Comparison of ENCODE assay signal across 20 cellular contexts in the genomic region with DNA sequence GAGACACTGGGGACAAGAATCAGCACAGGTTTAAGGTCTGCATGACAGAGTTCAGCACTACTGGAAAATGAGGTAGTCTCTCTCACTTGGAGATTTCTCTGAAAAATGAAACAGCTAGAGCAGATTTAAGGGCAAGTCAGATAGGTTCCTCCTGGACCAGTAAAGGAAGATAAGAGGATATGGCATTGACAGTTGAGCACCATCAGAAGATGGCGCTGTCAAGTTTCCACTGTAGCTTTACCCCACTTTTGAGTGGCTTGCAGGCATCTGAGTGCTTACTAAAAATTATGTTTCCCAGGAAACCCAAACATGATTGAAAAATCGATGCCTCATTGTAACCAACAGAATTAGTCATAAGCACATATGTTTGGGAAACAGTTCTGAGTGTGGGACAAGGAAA.
DNase-seq lines count a peak whose midpoint lies in the region; ATAC-seq and TF ChIP-seq lines count a peak whose summit lies in the region.
"Had no signal": no experiment of that assay in that cellular context is flagged by ENCODE, and none has a peak within 500 bp of the region (broad histone marks: within the 10 kb centered on the region; RNA-seq: fewer than 3 reads in every experiment).

No MANE protein-coding gene starts in this region.

- no peaks in the 10 kb centered on the region for H4K20me1 ChIP-seq in PC-3 (ENCODE audit: low read length)

- H3K27me3 ChIP-seq in PC-3 (ENCODE audit: low read length) (peaks cover 28% of the 10 kb centered on the region), testis (no peaks in the 10 kb centered on the region)
- H3K27me3 ChIP-seq: SJSA1 had no signal

- H3K79me2 ChIP-seq in PC-3 (ENCODE audit: low read length): no peaks in the 10 kb centered on the region

- no TSS peak for BruUV-seq in PC-3 (replicated peaks; lab: Mats Ljungman, UMichigan)

- H3K9me2 ChIP-seq in PC-3 (replicated peaks; ENCODE audit: low read length): no peaks in the 10 kb centered on the region

- H3K36me3 ChIP-seq in PC-3 (ENCODE audit: low read depth, low read length) (no peaks in the 10 kb centered on the region), testis (ENCODE audit: low read depth, missing control alignments) (no peaks in the 10 kb centered on the region)
- H3K36me3 ChIP-seq: SJSA1 had no signal

- H3K9ac ChIP-seq in PC-3 (ENCODE audit: low read length): no peak overlapping the region

- H2AFZ ChIP-seq in PC-3 (ENCODE audit: low read length): no peak overlapping the region
- H2AFZ ChIP-seq: PC-9 had no signal

- TF ChIP-seq CTCF in PC-3 (conservative IDR thresholded peaks at IDR 0.05; ENCODE audit: low read depth, low read length): peak; percentile 30; the same call in 1 of the 2 replicates
- no peak for TF ChIP-seq CTCF in fibroblast of mammary gland (conservative IDR thresholded peaks at IDR 0.05; ENCODE audit: control insufficient read depth, insufficient read depth, low read depth, low read length)
- no peak for TF ChIP-seq CTCF in GM13976 (IDR thresholded peaks at IDR 0.05; ENCODE audit: borderline replicate concordance, control extremely low read depth, extremely low read depth, insufficient read depth, missing control alignments)
- TF ChIP-seq CTCF in testis (IDR thresholded peaks at IDR 0.05): no peak

- H3K27ac ChIP-seq in PC-3 (ENCODE audit: low read length) (no peak overlapping the region), testis (no peak overlapping the region)
- H3K27ac ChIP-seq: A549, PC-9, SJSA1 had no signal

- H3K4me1 ChIP-seq in PC-3 (ENCODE audit: insufficient read depth, low read length) (no peaks in the 10 kb centered on the region), testis (no peaks in the 10 kb centered on the region)
- H3K4me1 ChIP-seq: A549, SJSA1 had no signal

- H3K9me3 ChIP-seq in PC-3 (ENCODE audit: low read length) (no peaks in the 10 kb centered on the region), testis (no peaks in the 10 kb centered on the region)
- H3K9me3 ChIP-seq: A549, SJSA1 had no signal

- ATAC-seq in PC-3: peak; percentile 38; the same call in 1 of the 2 replicates
- ATAC-seq: A549 had no signal

- no peak overlapping the region for H3K4me2 ChIP-seq in PC-3 (ENCODE audit: low read length)
- H3K4me2 ChIP-seq: A549, PC-9 had no signal

- in situ Hi-C loops in GM13976 (cut with MboI; ENCODE audit: low sequenced_read_pairs, unreplicated experiment): no loop called here

- no peaks in the 10 kb centered on the region for H3F3A ChIP-seq in PC-3 (ENCODE audit: low read length, unreplicated experiment)

- peak; percentile 19 for DNase-seq in NCI-H748 (lab: John Stamatoyannopoulos, UW; ENCODE audit: unreplicated experiment)
- DNase-seq in NCI-H748 treated with DMSO at 0.1 percent for 48 hours (lab: John Stamatoyannopoulos, UW): no peak
- peak; percentile 22 for DNase-seq in PC-3
- DNase-seq in fibroblast of mammary gland (ENCODE audit: low read depth): peak; percentile 6
- no peak for DNase-seq in GM13976 (ENCODE audit: low spot score)
- DNase-seq in medulla oblongata (ENCODE audit: extremely low spot score): no peak
- no peak for DNase-seq in 8988T
- no peak for DNase-seq in testis
- DNase-seq: COR-L47, EL, HCEC 1CT, KG1, NCI-H1092, NCI-H2081 treated with DMSO at 0.1 percent for 48 hours, NCI-H226, NCI-H524 treated with DMSO at 0.1 percent for 48 hours, PC-9, SW 1271 had no signal

- H3K4me3 ChIP-seq in PC-3 (ENCODE audit: low read length) (no peak overlapping the region), fibroblast of mammary gland (ENCODE audit: control insufficient read depth, low read depth, low read length) (no peak overlapping the region), testis (no peak overlapping the region)
- H3K4me3 ChIP-seq: A549, PC-9, SJSA1 had no signal

- intact Hi-C loops in PC-3 (cut with micrococcal nuclease) (no loop called here), testis (cut with DNase I; ENCODE audit: low total_unique reads) (no loop called here)

- TF ChIP-seq POLR2A in testis (IDR thresholded peaks at IDR 0.05): no peak

- POLR2A ChIA-PET in PC-3 (lab: Charles Lee; ENCODE audit: unreplicated experiment): no interaction called here

- 82 to 87% methylated on average over 2 of the region's 2 CpGs for WGBS in testis, 2 donors

- CTCF ChIA-PET in PC-3 (lab: Charles Lee): no interaction called here

Comparison
In these comparisons a context has a peak if more than half of its experiments do, and no peak if none do; other contexts are left out.
1. DNase-seq: peak in NCI-H748 (single experiment), PC-3 (single experiment) and fibroblast of mammary gland (single experiment); none in NCI-H748 treated with DMSO at 0.1 percent for 48 hours (single experiment), GM13976 (single experiment), medulla oblongata (single experiment), 8988T (single experiment) and testis (single experiment).